In the genomic region with DNA sequence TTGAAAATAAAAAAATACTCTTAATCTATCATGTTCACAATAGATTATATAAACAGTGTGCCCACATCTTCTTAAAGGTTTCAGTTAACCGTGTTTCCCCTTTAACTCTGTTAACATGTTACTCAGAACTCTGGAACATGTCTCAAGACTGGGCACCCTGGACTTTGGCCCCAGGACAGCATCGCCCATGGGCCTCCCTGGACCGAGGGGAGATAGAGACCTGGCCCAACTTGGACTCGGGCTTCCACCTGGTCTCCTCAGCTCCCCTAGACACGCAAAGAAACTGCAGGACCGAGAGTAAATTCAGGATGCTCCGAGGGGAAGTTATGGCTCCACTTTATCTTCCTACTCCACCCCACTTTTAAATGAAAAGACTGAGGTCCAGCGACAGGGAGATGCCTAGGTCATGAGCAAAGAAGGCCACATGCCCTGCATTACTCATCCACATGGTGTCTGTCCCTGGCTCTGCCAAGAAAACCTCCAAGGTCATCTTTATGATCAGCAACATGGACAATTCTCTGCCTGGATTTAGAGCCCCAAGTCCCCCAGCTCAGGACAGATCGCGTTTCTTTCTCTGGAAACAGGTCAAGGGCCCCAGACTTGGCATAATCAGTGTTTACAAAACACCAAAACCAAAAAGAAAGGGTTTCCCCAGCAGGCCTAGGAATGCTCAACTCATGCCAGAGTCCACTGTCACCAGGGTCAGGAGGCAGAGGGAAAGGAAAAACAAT, we compare ENCODE assay signal across 10 cellular contexts. TPM values are rescaled to one million over a fixed set of nuclear protein-coding genes. Genes with fewer than 3 reads are reported as not detected.
DNase-seq lines count a peak whose midpoint lies in the region; ATAC-seq and TF ChIP-seq lines count a peak whose summit lies in the region.
"Had no signal": no experiment of that assay in that cellular context is flagged by ENCODE, and none has a peak within 500 bp of the region (broad histone marks: within the 10 kb centered on the region; RNA-seq: fewer than 3 reads in every experiment).

No MANE protein-coding gene starts in this region.

- peaks cover 18% of the 10 kb centered on the region for H3F3A ChIP-seq in SK-N-SH (replicated peaks; ENCODE audit: insufficient read depth)

- H3K27me3 ChIP-seq in SK-N-SH (ENCODE audit: insufficient read depth) (no peaks in the 10 kb centered on the region), esophagus (ENCODE audit: control insufficient read depth in 1 of 2, insufficient read depth in 2 of 2, low read length in 2 of 2) (no peaks in the 10 kb centered on the region), tibial nerve (no peaks in the 10 kb centered on the region)

- no peak; the same call in 2 of the 3 replicates for ATAC-seq in SK-N-SH treated with all-trans-retinoic acid at 6 μM for 48 hours
- no peak for ATAC-seq in GM18502 (IDR thresholded peaks at IDR 0.05; ENCODE audit: poor library complexity, unreplicated experiment)
- ATAC-seq in HG02981 (IDR thresholded peaks at IDR 0.05; ENCODE audit: unreplicated experiment): no peak

- POLR2A ChIA-PET in SK-N-SH (lab: Yijun Ruan, JAX): no interaction called here

- H3K9me3 ChIP-seq in SK-N-SH: no peaks in the 10 kb centered on the region
- no peaks in the 10 kb centered on the region for H3K9me3 ChIP-seq in esophagus (ENCODE audit: control insufficient read depth in 2 of 2, insufficient read depth in 1 of 2, low read depth in 1 of 2, low read length in 1 of 2)
- no peaks in the 10 kb centered on the region for H3K9me3 ChIP-seq in tibial nerve

- H2AFZ ChIP-seq in SK-N-SH (ENCODE audit: low read depth): no peak overlapping the region

- H3K4me1 ChIP-seq in SK-N-SH (ENCODE audit: control insufficient read depth in 1 of 2, insufficient read depth in 2 of 2, low read depth in 1 of 2, low read length in 1 of 2): peaks cover 0 to 26% of the 10 kb centered on the region in 2 experiments; a peak in 2 of 4 replicates
- H3K4me1 ChIP-seq in esophagus (ENCODE audit: control insufficient read depth in 2 of 2, insufficient read depth in 2 of 2, low read length in 1 of 2): peaks cover 6 to 24% of the 10 kb centered on the region in 2 donors
- peaks cover 0 to 43% (median 21%) of the 10 kb centered on the region in 4 donors for H3K4me1 ChIP-seq in tibial nerve

- CTCF ChIA-PET in SK-N-SH (lab: Yijun Ruan, JAX): interaction anchor here (1.7 to 9.6 kb wide), 3 partner anchors 12 to 88 kb away, joined by 6 to 93 read pairs (median 12); no protein-coding TSS in a partner anchor

- TF ChIP-seq CTCF in SK-N-SH (IDR thresholded peaks at IDR 0.05): no peak
- no peak for TF ChIP-seq CTCF in tibial nerve (IDR thresholded peaks at IDR 0.05)

- H3K9ac ChIP-seq in SK-N-SH: no peak overlapping the region

- no peaks in the 10 kb centered on the region for H3K9me2 ChIP-seq in SK-N-SH

- TF ChIP-seq POLR2A in tibial nerve (IDR thresholded peaks at IDR 0.05): no peak

- H3K27ac ChIP-seq in SK-N-SH (ENCODE audit: low read depth in 2 of 2, low read length in 1 of 2) (peak overlapping the region in 1 of 2 experiments; percentile 69; a peak in 3 of 4 replicates), esophagus (ENCODE audit: low read depth in 2 of 2, low read length in 1 of 2) (peak overlapping the region; percentile 69 to 88), tibial nerve (peak overlapping the region; percentile 21 to 79 (median 65))
- H3K27ac ChIP-seq: 22Rv1 had no signal

- H3K79me2 ChIP-seq in SK-N-SH (ENCODE audit: insufficient read depth): no peaks in the 10 kb centered on the region

- TF ChIP-seq EP300 in SK-N-SH (IDR thresholded peaks at IDR 0.05; ENCODE audit: borderline replicate concordance in 1 of 2, low read depth in 1 of 2, low read length in 1 of 2) (no peak), tibial nerve (IDR thresholded peaks at IDR 0.05) (peak in 1 of 2 donors; percentile 85)

- peak overlapping the region; percentile 60 for H3K4me2 ChIP-seq in SK-N-SH

- WGBS in SK-N-SH (ENCODE audit: low lambda C conversion rate): 81% methylated on average over 10 of the region's 10 CpGs
- 67 to 71% methylated on average over 10 of the region's 10 CpGs for WGBS in esophagus, 2 donors
- WGBS in tibial nerve, 2 donors: 60 to 63% methylated on average over 10 of the region's 10 CpGs

- H3K36me3 ChIP-seq in SK-N-SH (replicated peaks in 1 of 2; ENCODE audit: control insufficient read depth in 1 of 2, insufficient read depth in 2 of 2, low read length in 1 of 2): peaks cover 28 to 56% of the 10 kb centered on the region in 2 experiments
- H3K36me3 ChIP-seq in esophagus (ENCODE audit: control insufficient read depth in 2 of 2, insufficient read depth in 2 of 2, low read length in 1 of 2): peaks cover 26 to 66% of the 10 kb centered on the region in 2 donors
- peaks cover 0 to 97% (median 34%) of the 10 kb centered on the region in 3 donors for H3K36me3 ChIP-seq in tibial nerve

- H3K4me3 ChIP-seq in SK-N-SH (ENCODE audit: low read depth in 2 of 2, low read length in 1 of 2) (no peak overlapping the region), esophagus (ENCODE audit: low read depth in 1 of 2, low read length in 2 of 2) (no peak overlapping the region), tibial nerve (no peak overlapping the region)

- DNase-seq in SK-N-SH (no peak), mucosa of gallbladder (ENCODE audit: low spot score) (peak; percentile 42), tibial nerve (ENCODE audit: low spot score in 2 of 2) (peak in 1 of 2 donors; percentile 55)
- DNase-seq in activated effector memory CD4-positive, alpha-beta T cell treated with anti-CD3 and anti-CD28 coated beads, Interleukin-2, amount 50 U/mL, for 16 hours: no peak

- no peak for TF ChIP-seq RAD21 in SK-N-SH (IDR thresholded peaks at IDR 0.05; ENCODE audit: low read length)

- H4K20me1 ChIP-seq in SK-N-SH (ENCODE audit: insufficient read depth): no peaks in the 10 kb centered on the region

TF ChIP-seq in SK-N-SH, 30 proteins besides CTCF, POLR2A, EP300 and RAD21 (continues in another document):
- TF ChIP-seq SMC3 (IDR thresholded peaks at IDR 0.05; ENCODE audit: low read depth, low read length) (no peak), MAX (IDR thresholded peaks at IDR 0.05; ENCODE audit: low read depth) (peak; percentile 40; the same call in 1 of the 2 replicates), ELF1 (IDR thresholded peaks at IDR 0.05) (no peak), FOSL2 (IDR thresholded peaks at IDR 0.05; ENCODE audit: borderline replicate concordance, low read depth) (0 out of 2 replicates have a peak, but pooled peaks have one; percentile 31), TCF12 (IDR thresholded peaks at IDR 0.05) (peak; percentile 18; the same call in 1 of the 2 replicates), SIN3A (IDR thresholded peaks at IDR 0.05; ENCODE audit: borderline replicate concordance, low read depth, low read length) (no peak), NFIC (IDR thresholded peaks at IDR 0.05; ENCODE audit: borderline replicate concordance) (0 out of 2 replicates have a peak, but pooled peaks have one; percentile 44)
- TF ChIP-seq, protein P1, sequence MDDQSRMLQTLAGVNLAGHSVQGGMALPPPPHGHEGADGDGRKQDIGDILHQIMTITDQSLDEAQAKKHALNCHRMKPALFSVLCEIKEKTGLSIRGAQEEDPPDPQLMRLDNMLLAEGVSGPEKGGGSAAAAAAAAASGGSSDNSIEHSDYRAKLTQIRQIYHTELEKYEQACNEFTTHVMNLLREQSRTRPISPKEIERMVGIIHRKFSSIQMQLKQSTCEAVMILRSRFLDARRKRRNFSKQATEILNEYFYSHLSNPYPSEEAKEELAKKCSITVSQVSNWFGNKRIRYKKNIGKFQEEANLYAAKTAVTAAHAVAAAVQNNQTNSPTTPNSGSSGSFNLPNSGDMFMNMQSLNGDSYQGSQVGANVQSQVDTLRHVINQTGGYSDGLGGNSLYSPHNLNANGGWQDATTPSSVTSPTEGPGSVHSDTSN (IDR thresholded peaks at IDR 0.05): 0 out of 2 replicates have a peak, but pooled peaks have one; percentile 3

TF ChIP-seq in SK-N-SH treated with all-trans-retinoic acid at 6 μM for 48 hours, 23 proteins besides CTCF, POLR2A, EP300 and RAD21 (continues in another document):
- TF ChIP-seq TCF4 (CRISPR knock-in tag; IDR thresholded peaks at IDR 0.05; ENCODE audit: borderline replicate concordance) (no peak), ZNF565 (CRISPR knock-in tag; conservative IDR thresholded peaks at IDR 0.05; ENCODE audit: low read depth) (no peak), SNAI2 (CRISPR knock-in tag; IDR thresholded peaks at IDR 0.05) (no peak), ZFP30 (CRISPR knock-in tag; IDR thresholded peaks at IDR 0.05) (no peak), OSR1 (CRISPR knock-in tag; IDR thresholded peaks at IDR 0.05) (no peak)
- TF ChIP-seq, protein P2, sequence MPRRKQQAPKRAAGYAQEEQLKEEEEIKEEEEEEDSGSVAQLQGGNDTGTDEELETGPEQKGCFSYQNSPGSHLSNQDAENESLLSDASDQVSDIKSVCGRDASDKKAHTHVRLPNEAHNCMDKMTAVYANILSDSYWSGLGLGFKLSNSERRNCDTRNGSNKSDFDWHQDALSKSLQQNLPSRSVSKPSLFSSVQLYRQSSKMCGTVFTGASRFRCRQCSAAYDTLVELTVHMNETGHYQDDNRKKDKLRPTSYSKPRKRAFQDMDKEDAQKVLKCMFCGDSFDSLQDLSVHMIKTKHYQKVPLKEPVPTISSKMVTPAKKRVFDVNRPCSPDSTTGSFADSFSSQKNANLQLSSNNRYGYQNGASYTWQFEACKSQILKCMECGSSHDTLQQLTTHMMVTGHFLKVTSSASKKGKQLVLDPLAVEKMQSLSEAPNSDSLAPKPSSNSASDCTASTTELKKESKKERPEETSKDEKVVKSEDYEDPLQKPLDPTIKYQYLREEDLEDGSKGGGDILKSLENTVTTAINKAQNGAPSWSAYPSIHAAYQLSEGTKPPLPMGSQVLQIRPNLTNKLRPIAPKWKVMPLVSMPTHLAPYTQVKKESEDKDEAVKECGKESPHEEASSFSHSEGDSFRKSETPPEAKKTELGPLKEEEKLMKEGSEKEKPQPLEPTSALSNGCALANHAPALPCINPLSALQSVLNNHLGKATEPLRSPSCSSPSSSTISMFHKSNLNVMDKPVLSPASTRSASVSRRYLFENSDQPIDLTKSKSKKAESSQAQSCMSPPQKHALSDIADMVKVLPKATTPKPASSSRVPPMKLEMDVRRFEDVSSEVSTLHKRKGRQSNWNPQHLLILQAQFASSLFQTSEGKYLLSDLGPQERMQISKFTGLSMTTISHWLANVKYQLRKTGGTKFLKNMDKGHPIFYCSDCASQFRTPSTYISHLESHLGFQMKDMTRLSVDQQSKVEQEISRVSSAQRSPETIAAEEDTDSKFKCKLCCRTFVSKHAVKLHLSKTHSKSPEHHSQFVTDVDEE (CRISPR knock-in tag; IDR thresholded peaks at IDR 0.05): no peak

RNA-seq across cellular contexts. Expression of gene GPX3, which starts 17.3 kb away (rescaled TPM):
- polyA plus RNA-seq in SK-N-SH (2012; rRNA removed) (3.2 and 3.8 TPM in 2 replicates), esophagus (100 to 1,000 TPM; 143 to 277 TPM)
- 2.9 and 3.5 TPM in 2 replicates for polyA plus RNA-seq in SK-N-SH (2012; cell fraction: cytosol; rRNA removed)
- 0.77 and 1.1 TPM in 2 replicates for polyA plus RNA-seq in SK-N-SH (2012; cell fraction: nucleus; rRNA removed)
- total RNA-seq in mucosa of gallbladder (131 TPM), tibial nerve (1,000 to 10,000 TPM; 3,864 to 9,036 (median 5,113) TPM)
- total RNA-seq: T-helper 2 cell treated with Interferon-gamma antibody and Interleukin-4, amounts not matched to agents 100 ng/mL and 5 ng/mL, for 36 hours had no signal

RNA-seq across cellular contexts. Expression of gene TNIP1, which starts 43.1 kb away (rescaled TPM):
- 39.4 and 46.2 TPM in 2 replicates for polyA plus RNA-seq in SK-N-SH (2012; rRNA removed)
- polyA plus RNA-seq in SK-N-SH (2012; cell fraction: cytosol; rRNA removed): 33.3 and 41.5 TPM in 2 replicates
- polyA plus RNA-seq in SK-N-SH (2012; cell fraction: nucleus; rRNA removed): 36.6 and 41.8 TPM in 2 replicates
- polyA plus RNA-seq in esophagus: 100 to 1,000 TPM in 1 of 2 donors, 10 to 100 TPM in 1; 68.3 to 140 TPM
- total RNA-seq in mucosa of gallbladder: 124 TPM
- total RNA-seq in tibial nerve: 100 to 1,000 TPM in 1 of 4 donors, 10 to 100 TPM in 3; 91.2 to 108 (median 94.3) TPM

Comparison
In these comparisons a context has a peak if more than half of its experiments do, and no peak if none do; other contexts are left out.
1. RNA of gene GPX3, which starts 17.3 kb away (total RNA-seq): 3,864 to 9,036 TPM in tibial nerve; 131 TPM in mucosa of gallbladder (single experiment); every median in the first group is over 10 times any median in the second.